1 cellular context compared by ENCODE assay signal in genomic region chr2:9675369-9676351, GRCh38.
A peak's percentile ranks its signal among the peaks of the same experiment; 100 is the strongest.
TF ChIP-seq lines count a peak whose summit lies in the region.

No MANE protein-coding gene starts in this region.

TF ChIP-seq in HEK293, 187 proteins besides CTCF, POLR2A, EP300 and RAD21 (continued from another document):
- no peak for TF ChIP-seq ZNF214 (tag by site-specific recombination; IDR thresholded peaks at IDR 0.05; ENCODE audit: borderline replicate concordance)
- peak; percentile 53; the same call in 1 of the 2 replicates for TF ChIP-seq SP7 (tag by site-specific recombination; IDR thresholded peaks at IDR 0.05)
- no peak for TF ChIP-seq KLF7 (tag by site-specific recombination; IDR thresholded peaks at IDR 0.05; ENCODE audit: borderline replicate concordance)
- TF ChIP-seq ZBTB48 (tag by site-specific recombination; IDR thresholded peaks at IDR 0.05), result no peak
- TF ChIP-seq ZNF174 (tag by site-specific recombination; IDR thresholded peaks at IDR 0.05), result no peak
- no peak for TF ChIP-seq ZNF423 (tag by site-specific recombination; IDR thresholded peaks at IDR 0.05)
- TF ChIP-seq ELK4 (IDR thresholded peaks at IDR 0.05; ENCODE audit: borderline replicate concordance, low read depth, low read length), result no peak
- TF ChIP-seq ZNF660 (tag by site-specific recombination; IDR thresholded peaks at IDR 0.05), result peak; percentile 67; the same call in 1 of the 2 replicates
- TF ChIP-seq BCL6B (tag by site-specific recombination; IDR thresholded peaks at IDR 0.05), result no peak
- TF ChIP-seq ZNF501 (tag by site-specific recombination; IDR thresholded peaks at IDR 0.05), result no peak
- TF ChIP-seq ZBTB11 (tag by site-specific recombination; conservative IDR thresholded peaks at IDR 0.05; ENCODE audit: low read depth), result peak; percentile 30
- no peak for TF ChIP-seq PRDM2 (tag by site-specific recombination; IDR thresholded peaks at IDR 0.05; ENCODE audit: borderline replicate concordance)
- TF ChIP-seq ZNF529 (tag by site-specific recombination; IDR thresholded peaks at IDR 0.05; ENCODE audit: insufficient replicate concordance), result no peak
- no peak for TF ChIP-seq ZSCAN30 (tag by site-specific recombination; IDR thresholded peaks at IDR 0.05)
- TF ChIP-seq GLIS1 (tag by site-specific recombination; IDR thresholded peaks at IDR 0.05), result peak; percentile 53
- no peak for TF ChIP-seq ZNF623 (tag by site-specific recombination; IDR thresholded peaks at IDR 0.05)
- no peak for TF ChIP-seq ZNF19 (tag by site-specific recombination; IDR thresholded peaks at IDR 0.05; ENCODE audit: low read depth)
- no peak for TF ChIP-seq ZNF202 (tag by site-specific recombination; IDR thresholded peaks at IDR 0.05; ENCODE audit: borderline replicate concordance)
- no peak for TF ChIP-seq ZNF114 (tag by site-specific recombination; IDR thresholded peaks at IDR 0.05)
- TF ChIP-seq ZNF239 (tag by site-specific recombination; IDR thresholded peaks at IDR 0.05), result no peak
- TF ChIP-seq IKZF3 (tag by site-specific recombination; IDR thresholded peaks at IDR 0.05), result no peak
